ENCODE assay signal across 19 cellular contexts in the genomic region with DNA sequence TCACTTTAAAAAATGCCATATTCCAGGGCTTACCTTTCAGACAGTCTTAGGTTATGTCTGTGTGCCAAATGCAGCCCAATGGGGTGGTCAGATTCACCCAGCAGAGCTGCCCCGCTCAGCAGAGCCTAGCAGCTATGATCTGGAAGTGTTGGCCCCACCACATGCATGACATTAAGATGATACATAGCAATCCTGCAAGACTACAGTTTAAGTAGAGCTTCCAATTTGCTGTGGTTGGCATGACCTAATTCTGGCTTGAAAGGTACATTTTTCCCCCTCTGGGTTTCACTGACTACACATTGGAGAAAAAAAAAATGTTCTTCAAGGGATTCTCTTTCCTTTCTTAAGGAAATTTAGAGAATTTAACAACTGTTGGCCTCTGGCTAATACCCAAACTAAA. TPM values are rescaled to one million over a fixed set of nuclear protein-coding genes. Genes with fewer than 3 reads are reported as not detected.
DNase-seq lines count a peak whose midpoint lies in the region; ATAC-seq and TF ChIP-seq lines count a peak whose summit lies in the region.
"Had no signal": no experiment of that assay in that cellular context is flagged by ENCODE, and none has a peak within 500 bp of the region (broad histone marks: within the 10 kb centered on the region; RNA-seq: fewer than 3 reads in every experiment).

No MANE protein-coding gene starts in this region.

- H3K4me2 ChIP-seq in GM23248 (ENCODE audit: unreplicated experiment): no peak overlapping the region
- H3K4me2 ChIP-seq in smooth muscle cell: no peak overlapping the region

- TF ChIP-seq CTCF in astrocyte of the cerebellum (IDR thresholded peaks at IDR 0.05; ENCODE audit: low read depth, low read length, missing control alignments) (no peak), smooth muscle cell (IDR thresholded peaks at IDR 0.05; ENCODE audit: borderline replicate concordance, insufficient read depth, poor library complexity, severe bottlenecking) (no peak)

- H3K27ac ChIP-seq in GM23248 (no peak overlapping the region), smooth muscle cell (ENCODE audit: low read depth) (peak overlapping the region; percentile 57)

- H3K27me3 ChIP-seq in GM23248 (replicated peaks; ENCODE audit: insufficient read depth): no peaks in the 10 kb centered on the region
- no peaks in the 10 kb centered on the region for H3K27me3 ChIP-seq in smooth muscle cell (ENCODE audit: low read depth)

- no peak for ATAC-seq in HG03039 (IDR thresholded peaks at IDR 0.05; ENCODE audit: unreplicated experiment)
- ATAC-seq: activated CD8-positive, alpha-beta memory T cell treated with anti-CD3 and anti-CD28 coated beads, Interleukin-2, amount 10 ng/mL, durations not matched to agents 7 days and 5 days; left lobe of liver; natural killer cell; T-cell had no signal

- H3K9ac ChIP-seq in GM23248 (no peak overlapping the region), smooth muscle cell (ENCODE audit: low read depth) (no peak overlapping the region)

- H3K4me1 ChIP-seq in GM23248 (ENCODE audit: insufficient read depth) (peaks cover 12% of the 10 kb centered on the region), smooth muscle cell (ENCODE audit: low read depth) (no peaks in the 10 kb centered on the region)

- DNase-seq in GM23248: peak; percentile 71
- DNase-seq in astrocyte of the cerebellum (ENCODE audit: low read depth): peak; percentile 51
- DNase-seq in fibroblast of peridontal ligament (ENCODE audit: extremely low read depth): peak; percentile 73
- DNase-seq in smooth muscle cell (lab: John Stamatoyannopoulos, UW; ENCODE audit: unreplicated experiment): no peak
- no peak for DNase-seq in NOMO-1 (lab: John Stamatoyannopoulos, UW; ENCODE audit: unreplicated experiment in 2 of 2)
- DNase-seq in activated effector memory CD4-positive, alpha-beta T cell treated with anti-CD3 and anti-CD28 coated beads, Interleukin-2, amount 50 U/mL, for 16 hours: no peak
- DNase-seq in GM19240 (ENCODE audit: insufficient read length, low spot score): no peak
- DNase-seq: activated CD4-positive, alpha-beta T cell treated with anti-CD3 and anti-CD28 coated beads for 4 hours; activated CD8-positive, alpha-beta memory T cell treated with anti-CD3 and anti-CD28 coated beads, Interleukin-2, amount 10 ng/mL, durations not matched to agents 7 days and 5 days; activated naive CD8-positive, alpha-beta T cell treated with anti-CD3 and anti-CD28 coated beads for 36 hours; Caco-2; head of caudate nucleus; natural killer cell; NCI-H82; small intestine; stimulated activated CD4-positive, alpha-beta T cell treated with anti-CD3 and anti-CD28 coated beads, Interleukin-4, amount 100 ng/mL, for 24 hours; T-cell had no signal

- H3K4me3 ChIP-seq in GM23248: no peak overlapping the region
- H3K4me3 ChIP-seq in astrocyte of the cerebellum (ENCODE audit: low read depth, low read length): no peak overlapping the region
- H3K4me3 ChIP-seq in smooth muscle cell: no peak overlapping the region

- no peaks in the 10 kb centered on the region for H3K9me2 ChIP-seq in GM23248 (ENCODE audit: insufficient read depth)

- H3K79me2 ChIP-seq in GM23248 (ENCODE audit: insufficient read depth): no peaks in the 10 kb centered on the region
- no peaks in the 10 kb centered on the region for H3K79me2 ChIP-seq in smooth muscle cell (ENCODE audit: low read depth)

- H3F3A ChIP-seq in GM23248 (ENCODE audit: insufficient read depth) (no peaks in the 10 kb centered on the region), smooth muscle cell (ENCODE audit: low read depth) (no peaks in the 10 kb centered on the region)

- WGBS in GM23248 (ENCODE audit: low coverage in 1 of 2, low lambda C conversion rate in 2 of 2, missing lambda C conversion rate in 2 of 2), 2 experiments: 94 to 95% methylated on average over 1 of the region's 1 CpG
- 79% methylated on average over 1 of the region's 1 CpG for WGBS in smooth muscle cell (ENCODE audit: low lambda C conversion rate)

- in situ Hi-C loops in GM23248 (cut with MboI): no loop called here
- in situ Hi-C loops in astrocyte of the cerebellum (cut with HindIII; ENCODE audit: low sequenced_read_pairs): no loop called here

- H3K9me3 ChIP-seq in GM23248 (ENCODE audit: low read depth) (no peaks in the 10 kb centered on the region), smooth muscle cell (replicated peaks; ENCODE audit: low read depth) (no peaks in the 10 kb centered on the region)

- no peaks in the 10 kb centered on the region for H3K36me3 ChIP-seq in GM23248 (ENCODE audit: low read depth)
- no peaks in the 10 kb centered on the region for H3K36me3 ChIP-seq in smooth muscle cell (ENCODE audit: low read depth)

- H4K20me1 ChIP-seq in GM23248 (ENCODE audit: insufficient read depth) (no peaks in the 10 kb centered on the region), smooth muscle cell (ENCODE audit: low read depth) (no peaks in the 10 kb centered on the region)

- H2AFZ ChIP-seq in GM23248 (no peak overlapping the region), smooth muscle cell (ENCODE audit: low read depth) (no peak overlapping the region)

RNA-seq across cellular contexts. Expression of gene MEF2C, which starts 22.5 kb away (rescaled TPM):
- 3.4 TPM in 2 replicates for total RNA-seq in GM23248 (2014; rRNA removed; shearing (Covaris generic))
- 3.2 and 4.5 TPM in 2 replicates for polyA plus RNA-seq in GM23248 (2016; fragmentation: Nextera tagmentation; extraction: Ambion mirVana)
- 10.7 and 14.0 TPM in 2 replicates for total RNA-seq in smooth muscle cell
- 8.1 and 11.4 TPM in 2 replicates for polyA plus RNA-seq in smooth muscle cell

Comparison
In these comparisons a context has a peak if more than half of its experiments do, and no peak if none do; other contexts are left out.
1. DNase-seq: peak in GM23248 (single experiment), astrocyte of the cerebellum (single experiment) and fibroblast of peridontal ligament (single experiment); none in smooth muscle cell (single experiment), NOMO-1 (0 of 2), activated effector memory CD4-positive, alpha-beta T cell treated with anti-CD3 and anti-CD28 coated beads, Interleukin-2, amount 50 U/mL, for 16 hours (single experiment) and GM19240 (single experiment).